28 cellular contexts compared by ENCODE assay signal in the genomic region with DNA sequence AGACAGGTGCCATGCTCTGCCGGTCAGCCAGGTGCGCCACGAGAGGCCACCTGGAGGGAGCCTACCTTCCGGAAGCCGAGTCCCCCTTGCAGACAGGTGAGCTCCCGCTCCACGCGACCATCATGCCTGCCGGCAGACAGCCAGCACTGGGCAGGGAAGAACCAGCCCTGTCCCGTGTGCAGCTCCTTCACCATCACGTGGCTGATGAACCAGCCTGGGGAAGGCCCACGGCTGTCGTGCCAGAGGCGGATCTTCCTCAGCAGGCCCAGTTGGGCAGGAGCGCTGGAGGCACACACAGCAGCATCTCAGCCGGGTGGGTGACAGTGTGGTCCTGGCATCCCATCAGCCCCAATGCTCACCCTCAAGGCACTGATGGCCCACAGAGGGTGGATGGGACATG.
"Had no signal": no experiment of that assay in that cellular context is flagged by ENCODE, and none has a peak within 500 bp of the region (broad histone marks: within the 10 kb centered on the region; RNA-seq: fewer than 3 reads in every experiment).

No MANE protein-coding gene starts in this region.

- H3K27ac ChIP-seq: dorsolateral prefrontal cortex, epithelial cell of prostate, gastroesophageal sphincter, heart right ventricle, left lung, pancreas, right lobe of liver, testis, tibial nerve, upper lobe of left lung, vagina had no signal

- H3K4me3 ChIP-seq: dorsolateral prefrontal cortex, gastroesophageal sphincter, heart right ventricle, left lung, pancreas, right lobe of liver, smooth muscle cell, testis, tibial nerve, upper lobe of left lung, vagina had no signal

- H3K9me3 Mint-ChIP-seq: naive thymus-derived CD8-positive, alpha-beta T cell; nephron progenitor cell had no signal

- H3K27me3 ChIP-seq: dorsolateral prefrontal cortex, gastroesophageal sphincter, heart right ventricle, left lung, pancreas, right lobe of liver, testis, tibial nerve, upper lobe of left lung, vagina had no signal

- H3K4me3 Mint-ChIP-seq: naive thymus-derived CD8-positive, alpha-beta T cell; nephron progenitor cell had no signal

- H3K4me1 ChIP-seq: gastroesophageal sphincter, left lung, pancreas, right lobe of liver, testis, tibial nerve, upper lobe of left lung, vagina had no signal

- H3K27ac Mint-ChIP-seq: naive thymus-derived CD8-positive, alpha-beta T cell; nephron progenitor cell had no signal

- DNase-seq: dorsolateral prefrontal cortex; effector CD4-positive, alpha-beta T cell; foreskin fibroblast; heart right ventricle; hippocampal formation; left cardiac atrium; left lung; mesendoderm; naive thymus-derived CD8-positive, alpha-beta T cell; nephron progenitor cell; occipital lobe; retina; right lobe of liver; stimulated activated CD4-positive, alpha-beta T cell treated with anti-CD3 and anti-CD28 coated beads, Interleukin-12 subunit alpha, Interleukin-12 subunit beta, amount 100 ng/mL, for 4 hours; stimulated activated CD4-positive, alpha-beta T cell treated with anti-CD3 and anti-CD28 coated beads, Interleukin-1b, Interleukin-23, amount 100 ng/mL, for 48 hours; stimulated activated CD4-positive, alpha-beta T cell treated with anti-CD3 and anti-CD28 coated beads, Interleukin-4, amount 100 ng/mL, for 1 hour; stimulated activated CD8-positive, alpha-beta memory T cell treated with anti-CD3 and anti-CD28 coated beads, Interleukin-4, amount 100 ng/mL, for 48 hours; stimulated activated naive CD8-positive, alpha-beta T cell treated with anti-CD3 and anti-CD28 coated beads, Interleukin-15, Interleukin-2, amounts not matched to agents 100 U/mL and 50 U/mL, for 24 hours; substantia nigra; testis had no signal

- H3K36me3 Mint-ChIP-seq: naive thymus-derived CD8-positive, alpha-beta T cell had no signal

- ATAC-seq: esophagus mucosa; gastroesophageal sphincter; left cardiac atrium; left lung; naive thymus-derived CD8-positive, alpha-beta T cell; pancreas; right lobe of liver; stimulated activated naive CD8-positive, alpha-beta T cell treated with anti-CD3 and anti-CD28 coated beads, Interleukin-15, Interleukin-2, amounts not matched to agents 100 U/mL and 50 U/mL, for 24 hours had no signal

- H3K36me3 ChIP-seq: gastroesophageal sphincter, left lung, pancreas, right lobe of liver, tibial nerve, upper lobe of left lung, vagina had no signal

- H3K9me3 ChIP-seq: gastroesophageal sphincter, heart right ventricle, left lung, pancreas, right lobe of liver, testis, tibial nerve, upper lobe of left lung, vagina had no signal
